Comparison of ENCODE assay signal across 19 cellular contexts in the genomic region with DNA sequence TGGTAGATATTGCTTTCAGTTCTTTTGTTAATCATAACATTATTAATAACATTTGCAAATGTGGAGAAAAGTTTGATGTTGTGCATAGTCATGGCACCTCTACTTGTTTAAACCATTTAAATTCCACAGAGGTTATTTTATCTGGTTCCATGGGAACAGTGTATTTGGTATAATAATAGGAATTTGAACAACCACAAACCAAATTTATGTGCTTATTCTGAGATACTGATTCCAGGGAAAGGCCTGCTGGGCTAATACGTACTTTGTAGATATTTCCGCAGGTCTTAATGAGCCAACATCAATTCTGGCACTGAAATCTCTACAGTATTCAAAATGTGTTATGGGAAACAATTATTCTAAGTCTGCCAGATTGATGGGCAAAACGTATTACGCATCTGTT.
DNase-seq lines count a peak whose midpoint lies in the region; ATAC-seq and TF ChIP-seq lines count a peak whose summit lies in the region.
"Had no signal": no experiment of that assay in that cellular context is flagged by ENCODE, and none has a peak within 500 bp of the region (broad histone marks: within the 10 kb centered on the region; RNA-seq: fewer than 3 reads in every experiment).

No MANE protein-coding gene starts in this region.

- intact Hi-C loops in esophagus muscularis mucosa (cut with DNase I) (no loop called here), heart right ventricle (cut with DNase I) (no loop called here)

- no peak for TF ChIP-seq POLR2A in esophagus muscularis mucosa (IDR thresholded peaks at IDR 0.05; ENCODE audit: low read depth)

- H3K4me1 ChIP-seq in esophagus muscularis mucosa, result no peaks in the 10 kb centered on the region
- H3K4me1 ChIP-seq in heart right ventricle, result no peaks in the 10 kb centered on the region

- peak; percentile 33 for DNase-seq in AG20443 (ENCODE audit: low spot score)
- peak; percentile 7 for DNase-seq in LHCN-M2 (ENCODE audit: low read depth)
- peak; percentile 19 for DNase-seq in choroid plexus epithelial cell (ENCODE audit: low read depth)
- peak; percentile 20 for DNase-seq in myocyte (ENCODE audit: low read depth)
- DNase-seq in NCI-H1105 treated with DMSO at 0.1 percent for 48 hours (lab: John Stamatoyannopoulos, UW), result no peak
- DNase-seq in esophagus muscularis mucosa (ENCODE audit: extremely low spot score), result no peak
- no peak for DNase-seq in heart right ventricle
- DNase-seq: COR-L47, GF-D8, MV-4-11, NCI-H1417 treated with DMSO at 0.1 percent for 48 hours, NCI-H1930, NCI-H345, NCI-H524 treated with DMSO at 0.1 percent for 48 hours, PC-9, SIG-M5 had no signal

- no peak for ATAC-seq in heart right ventricle
- no peak for ATAC-seq in HG03039 (IDR thresholded peaks at IDR 0.05; ENCODE audit: unreplicated experiment)
- ATAC-seq: K562 had no signal

- no peak overlapping the region for H3K27ac ChIP-seq in esophagus muscularis mucosa (replicated peaks in 1 of 4)
- no peak overlapping the region for H3K27ac ChIP-seq in heart right ventricle
- H3K27ac ChIP-seq: PC-9, RWPE1 had no signal

- TF ChIP-seq CTCF in choroid plexus epithelial cell (conservative IDR thresholded peaks at IDR 0.05; ENCODE audit: low read depth, low read length) (no peak), esophagus muscularis mucosa (IDR thresholded peaks at IDR 0.05) (no peak), heart right ventricle (IDR thresholded peaks at IDR 0.05) (no peak)

- no peak for TF ChIP-seq EP300 in esophagus muscularis mucosa (IDR thresholded peaks at IDR 0.05)

- no peaks in the 10 kb centered on the region for H3K9me3 ChIP-seq in esophagus muscularis mucosa
- H3K9me3 ChIP-seq in heart right ventricle, result peaks cover 0 to 4% (median 0%) of the 10 kb centered on the region in 11 donors

- H3K27me3 ChIP-seq in esophagus muscularis mucosa, result no peaks in the 10 kb centered on the region
- no peaks in the 10 kb centered on the region for H3K27me3 ChIP-seq in heart right ventricle

- no peak overlapping the region for H3K4me3 ChIP-seq in choroid plexus epithelial cell (ENCODE audit: low read depth, low read length)
- no peak overlapping the region for H3K4me3 ChIP-seq in esophagus muscularis mucosa
- no peak overlapping the region for H3K4me3 ChIP-seq in heart right ventricle
- H3K4me3 ChIP-seq: K562, PC-9 had no signal

- H3K36me3 ChIP-seq in esophagus muscularis mucosa (no peaks in the 10 kb centered on the region), heart right ventricle (no peaks in the 10 kb centered on the region)

- WGBS in esophagus muscularis mucosa, result 83% methylated on average over 4 of the region's 4 CpGs
- WGBS in heart right ventricle, 2 donors, result 83% methylated on average over 4 of the region's 4 CpGs

Comparison
In these comparisons a context has a peak if more than half of its experiments do, and no peak if none do; other contexts are left out.
1. DNase-seq: peak in AG20443 (single experiment), LHCN-M2 (single experiment), choroid plexus epithelial cell (single experiment) and myocyte (single experiment); none in NCI-H1105 treated with DMSO at 0.1 percent for 48 hours (single experiment), esophagus muscularis mucosa (single experiment) and heart right ventricle (0 of 2).